8 cellular contexts compared by ENCODE assay signal in the genomic region with DNA sequence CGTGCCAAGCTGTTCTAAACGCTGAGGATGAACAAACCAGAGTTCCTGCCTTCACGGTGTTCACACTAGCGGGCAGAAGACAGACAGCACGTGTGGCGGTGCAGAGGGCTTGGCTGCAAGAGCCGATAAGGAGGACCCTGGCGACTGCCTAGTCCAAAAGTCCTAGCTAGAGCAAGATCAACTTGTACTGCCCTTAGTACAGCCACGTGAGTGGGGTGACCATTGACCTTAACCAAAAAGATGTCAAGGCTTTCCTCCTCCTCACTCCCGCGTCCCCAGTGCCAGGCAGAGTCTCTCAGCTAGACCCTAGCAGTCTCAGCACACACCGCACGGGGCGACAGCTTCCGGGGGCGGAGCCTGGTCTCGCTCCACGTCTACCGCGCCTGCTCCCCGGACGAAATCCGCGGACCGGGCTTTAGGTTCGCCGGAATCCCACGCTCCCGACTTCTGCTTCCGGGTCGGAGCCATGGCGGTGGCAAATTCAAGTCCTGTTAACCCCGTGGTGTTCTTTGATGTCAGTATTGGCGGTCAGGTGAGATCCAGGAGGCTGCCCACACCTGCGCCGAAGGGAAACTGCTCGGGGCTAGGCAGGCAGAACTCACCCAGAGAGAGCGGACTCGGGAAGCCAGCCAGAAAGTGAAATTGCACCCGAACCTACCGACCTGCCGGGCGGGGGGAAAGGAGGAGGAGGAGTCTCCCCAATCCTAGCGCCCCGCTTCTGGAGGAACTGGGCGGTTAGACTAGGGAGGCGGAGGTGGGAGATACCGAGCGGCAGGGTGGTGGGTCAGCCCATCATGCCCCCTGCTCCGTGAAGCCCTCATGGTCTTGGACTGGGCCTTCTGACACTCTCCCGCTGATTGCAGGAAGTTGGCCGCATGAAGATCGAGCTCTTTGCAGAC. TPM values are rescaled to one million over a fixed set of nuclear protein-coding genes. Genes with fewer than 3 reads are reported as not detected.
DNase-seq lines count a peak whose midpoint lies in the region; ATAC-seq and TF ChIP-seq lines count a peak whose summit lies in the region.

Gene PPIH (plus strand): TSS at position 443 of the 899 bp plus-strand sequence. CDS start 24 bp downstream, at position 467.

- dilution Hi-C loops in mammary epithelial cell (cut with HindIII; ENCODE audit: low sequenced_read_pairs) = no loop called here

- peak within 1 kb of the TSS; percentile 86 for H3K4me2 ChIP-seq in mammary epithelial cell (ENCODE audit: insufficient read depth, low read depth, low read length)

- H2AFZ ChIP-seq in mammary epithelial cell (ENCODE audit: low read depth, low read length) = peak within 1 kb of the TSS; percentile 90

- POLR2A ChIA-PET in AG04450 (lab: Yijun Ruan, JAX) = interaction anchor here (0.6 to 2.0 kb wide), 2 partner anchors 24 to 256 kb away, joined by 4 to 14 read pairs; partner anchors contain the start of gene YBX1

- H4K20me1 ChIP-seq in mammary epithelial cell (ENCODE audit: insufficient read depth, low read length) = no peaks in the 10 kb centered on the region

- peaks cover 38% of the 10 kb centered on the region for H3K79me2 ChIP-seq in mammary epithelial cell (ENCODE audit: insufficient read depth, low read length)

- H3K27me3 ChIP-seq in AG04450 (ENCODE audit: control insufficient read depth, insufficient read depth, low read length) (peaks cover 4% of the 10 kb centered on the region), WERI-Rb-1 (ENCODE audit: insufficient read depth, low read depth, severe bottlenecking) (no peaks in the 10 kb centered on the region), mammary epithelial cell (ENCODE audit: insufficient read depth, low read length) (no peaks in the 10 kb centered on the region), iPS-20b (ENCODE audit: insufficient read depth, low read length) (0 out of 2 replicates have a peak, but pooled peaks cover 9% of the 10 kb centered on the region)

- DNase-seq in AG04450 (ENCODE audit: low read depth, low spot score) (peak; percentile 61), NCI-H2227 (lab: John Stamatoyannopoulos, UW; ENCODE audit: unreplicated experiment) (peak; percentile 97), WERI-Rb-1 (peak; percentile 96), mammary epithelial cell (peak; percentile 90)

- H3K9me3 ChIP-seq in AG04450 (ENCODE audit: control insufficient read depth, insufficient read depth, low read length) = no peaks in the 10 kb centered on the region; the same call in 1 of the 2 replicates
- H3K9me3 ChIP-seq in WERI-Rb-1 (ENCODE audit: severe bottlenecking) = no peaks in the 10 kb centered on the region
- no peaks in the 10 kb centered on the region for H3K9me3 ChIP-seq in mammary epithelial cell (replicated peaks; ENCODE audit: insufficient read depth, low read length)
- H3K9me3 ChIP-seq in iPS-20b (ENCODE audit: insufficient read depth, low read depth, low read length) = no peaks in the 10 kb centered on the region

- TSS peak; percentile 30 for BruUV-seq in mammary epithelial cell (replicated peaks; lab: Mats Ljungman, UMichigan)

- H3K9ac ChIP-seq in mammary epithelial cell (ENCODE audit: insufficient read depth, low read length) (peak within 1 kb of the TSS; percentile 76), iPS-20b (ENCODE audit: low read depth, low read length) (peak within 1 kb of the TSS; percentile 91)

- TF ChIP-seq CTCF in AG04450 (IDR thresholded peaks at IDR 0.05; ENCODE audit: low read depth, low read length) (peak; percentile 36; the same call in 1 of the 2 replicates), WERI-Rb-1 (IDR thresholded peaks at IDR 0.05; ENCODE audit: low read depth, low read length) (peak; percentile 19), mammary epithelial cell (conservative IDR thresholded peaks at IDR 0.05 in 1 of 2, IDR thresholded peaks at IDR 0.05 in 1 of 2; ENCODE audit: extremely low read depth in 1 of 2, insufficient read depth in 1 of 2, low read depth in 1 of 2, low read length in 2 of 2) (peak in 1 of 2 donors; percentile 40)

- H3K36me3 ChIP-seq in WERI-Rb-1 (peaks cover 32% of the 10 kb centered on the region), mammary epithelial cell (ENCODE audit: insufficient read depth, low read length) (peaks cover 5% of the 10 kb centered on the region), iPS-20b (ENCODE audit: insufficient read depth, low read depth, low read length) (peaks cover 33% of the 10 kb centered on the region)

- peak within 1 kb of the TSS; percentile 96 for H3K4me3 ChIP-seq in AG04450 (ENCODE audit: low read depth, low read length)
- H3K4me3 ChIP-seq in WERI-Rb-1 (ENCODE audit: low read depth, low read length) = peak within 1 kb of the TSS; percentile 75
- peak within 1 kb of the TSS; percentile 47 to 86 (median 73) for H3K4me3 ChIP-seq in mammary epithelial cell (replicated peaks in 1 of 3; ENCODE audit: insufficient read depth in 1 of 3, low read depth in 2 of 3, low read length in 3 of 3)
- H3K4me3 ChIP-seq in iPS-20b (ENCODE audit: low read length) = peak within 1 kb of the TSS; percentile 95
- H3K4me3 ChIP-seq in skin epidermis = peak within 1 kb of the TSS; percentile 58 to 94 (median 73)

- under 1% methylated on average over 43 of the region's 53 CpGs for WGBS in mammary epithelial cell (ENCODE audit: low coverage, missing lambda C conversion rate)

- in situ Hi-C loops in mammary epithelial cell (cut with MboI; ENCODE audit: low sequenced_read_pairs in 2 of 2) = no loop called here

- CTCF ChIA-PET in AG04450 (lab: Charles Lee) (interaction anchor here (0.6 to 1.3 kb wide), 3 partner anchors 80 to 416 kb away, joined by 4 to 7 read pairs (median 4); no protein-coding TSS in a partner anchor), mammary epithelial cell (lab: Charles Lee; ENCODE audit: low non-redundant PET) (interaction anchor here (0.6 kb wide), 1 partner anchor 515 kb away, joined by 4 read pairs; no protein-coding TSS in a partner anchor)

- intact Hi-C loops in mammary epithelial cell (cut with micrococcal nuclease) = loop anchor here (1.0 kb wide), 2 partner anchors 23 to 314 kb away; no protein-coding TSS in a partner anchor

- H3K4me1 ChIP-seq in mammary epithelial cell (ENCODE audit: insufficient read depth, low read length) (peaks cover 19% of the 10 kb centered on the region), iPS-20b (ENCODE audit: insufficient read depth, low read length) (no peaks in the 10 kb centered on the region)

- H3K27ac ChIP-seq in AG04450 (ENCODE audit: low read depth, low read length) (peak within 1 kb of the TSS; percentile 57), WERI-Rb-1 (peak within 1 kb of the TSS; percentile 78), mammary epithelial cell (ENCODE audit: insufficient read depth, low read depth, low read length) (peak within 1 kb of the TSS; percentile 42), iPS-20b (ENCODE audit: low read length) (peak within 1 kb of the TSS; percentile 95), skin epidermis (peak within 1 kb of the TSS in 20 of 21 experiments; percentile 59 to 92 (median 82))

- peak; percentile 84 for ATAC-seq in GM18870 (IDR thresholded peaks at IDR 0.05; ENCODE audit: unreplicated experiment)
- peak; percentile 92 for ATAC-seq in HG03135 (IDR thresholded peaks at IDR 0.05; ENCODE audit: unreplicated experiment)

RNA-seq across cellular contexts. Expression of gene PPIH, which starts in this region (rescaled TPM):
- polyA plus RNA-seq in AG04450 (2011; rRNA removed) (25.8 and 36.1 TPM in 2 replicates), mammary epithelial cell (55.0 TPM)
- polyA minus RNA-seq in AG04450 (2011; rRNA and poly(A)+ RNA removed) = 9.3 and 11.9 TPM in 2 replicates
- total RNA-seq in mammary epithelial cell = 10 to 100 TPM; 17.5 to 45.1 TPM
- polyA minus RNA-seq in mammary epithelial cell = 13.2 TPM

Comparison
In these comparisons a context has a peak if more than half of its experiments do, and no peak if none do; other contexts are left out.
1. Peak in every context shown above with its lines: DNase-seq, ATAC-seq, H3K4me3 ChIP-seq and H3K27ac ChIP-seq.
2. H3K27ac ChIP-seq: peak in every context shown above with its lines; median percentile 95 in iPS-20b; 82 in skin epidermis; 78 in WERI-Rb-1; 57 in AG04450; 42 in mammary epithelial cell.